Comparison of ENCODE assay signal across 20 cellular contexts in the genomic region with DNA sequence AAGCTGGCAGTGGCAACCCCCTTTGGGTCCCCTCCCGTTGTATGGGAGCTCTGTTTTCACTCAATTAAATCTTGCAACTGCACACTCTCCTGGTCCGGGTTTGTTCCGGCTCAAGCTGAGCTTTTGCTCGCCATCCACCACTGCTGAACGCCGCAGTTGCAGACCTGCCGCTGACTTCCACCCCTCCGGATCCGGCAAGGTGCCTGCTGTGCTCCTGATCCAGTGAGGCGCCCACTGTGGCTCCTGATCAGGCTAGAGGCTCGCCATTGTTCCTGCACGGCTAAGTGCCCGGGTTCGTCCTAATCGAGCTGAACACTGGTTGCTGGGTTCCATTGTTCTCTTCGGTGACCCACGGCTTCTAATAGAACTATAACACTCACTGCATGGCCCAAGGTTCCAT. TPM values are rescaled to one million over a fixed set of nuclear protein-coding genes. Genes with fewer than 3 reads are reported as not detected.
A peak's percentile ranks its signal among the peaks of the same experiment; 100 is the strongest.
DNase-seq lines count a peak whose midpoint lies in the region; ATAC-seq and TF ChIP-seq lines count a peak whose summit lies in the region.
"Had no signal": no experiment of that assay in that cellular context is flagged by ENCODE, and none has a peak within 500 bp of the region (broad histone marks: within the 10 kb centered on the region; RNA-seq: fewer than 3 reads in every experiment).

No MANE protein-coding gene starts in this region.

- no peak overlapping the region for H3K4me3 Mint-ChIP-seq in chondrocyte (ENCODE audit: unreplicated experiment)
- H3K4me3 Mint-ChIP-seq: B cell; CD4-positive, alpha-beta T cell; CD8-positive, alpha-beta T cell had no signal

- no peaks in the 10 kb centered on the region for H3K27me3 Mint-ChIP-seq in chondrocyte (ENCODE audit: low read depth)
- H3K27me3 Mint-ChIP-seq: CD4-positive, alpha-beta T cell had no signal

- H3K9me3 Mint-ChIP-seq in chondrocyte (ENCODE audit: low read depth), result peaks cover 4% of the 10 kb centered on the region
- H3K9me3 Mint-ChIP-seq: CD4-positive, alpha-beta T cell; CD8-positive, alpha-beta T cell had no signal

- WGBS in trophoblast cell (ENCODE audit: extremely low coverage, insufficient coverage, insufficient read length), result no CpG with 5 or more reads among the region's 17 CpGs

- H3K36me3 Mint-ChIP-seq in chondrocyte (ENCODE audit: low read depth), result no peaks in the 10 kb centered on the region
- H3K36me3 Mint-ChIP-seq: CD8-positive, alpha-beta T cell had no signal

- H4K12ac ChIP-seq in trophoblast cell (ENCODE audit: low read depth, low read length), result no peak overlapping the region

- no peaks in the 10 kb centered on the region for H3K27me3 ChIP-seq in trophoblast cell (ENCODE audit: insufficient read depth, low read length)
- no peaks in the 10 kb centered on the region for H3K27me3 ChIP-seq in osteoblast (ENCODE audit: insufficient read depth, low read length)
- H3K27me3 ChIP-seq: BLaER1 treated with 17β-estradiol and CSF1 and Interleukin-3, amounts not matched to agents 10 nM and 100 nM had no signal

- H3K18ac ChIP-seq in trophoblast cell (ENCODE audit: low read length), result no peak overlapping the region

- no peak overlapping the region for H3K14ac ChIP-seq in trophoblast cell (ENCODE audit: low read length)

- H3K79me2 ChIP-seq in trophoblast cell (ENCODE audit: control insufficient read depth, insufficient read depth, low read length, poor library complexity) (no peaks in the 10 kb centered on the region), osteoblast (ENCODE audit: insufficient read depth, low read length) (no peaks in the 10 kb centered on the region)

- H4K8ac ChIP-seq in trophoblast cell (ENCODE audit: low read depth, low read length), result no peak overlapping the region

- no peaks in the 10 kb centered on the region for H4K20me1 ChIP-seq in osteoblast (ENCODE audit: insufficient read depth, low read length)
- H4K20me1 ChIP-seq: BLaER1 treated with 17β-estradiol and CSF1 and Interleukin-3, amounts not matched to agents 10 nM and 100 nM had no signal

- no peak for TF ChIP-seq CTCF in chondrocyte (IDR thresholded peaks at IDR 0.05)
- no peak for TF ChIP-seq CTCF in osteoblast (IDR thresholded peaks at IDR 0.05; ENCODE audit: extremely low read depth, low read depth, low read length)

- H3K27ac Mint-ChIP-seq in chondrocyte (ENCODE audit: unreplicated experiment), result no peak overlapping the region
- H3K27ac Mint-ChIP-seq: B cell; CD4-positive, alpha-beta T cell; CD8-positive, alpha-beta T cell had no signal

- H3K79me1 ChIP-seq in trophoblast cell (ENCODE audit: low read length), result no peaks in the 10 kb centered on the region

- no peaks in the 10 kb centered on the region for H3K4me1 ChIP-seq in trophoblast cell (ENCODE audit: control insufficient read depth in 1 of 2, insufficient read depth in 2 of 2, low read length in 2 of 2)
- peaks cover 7% of the 10 kb centered on the region for H3K4me1 ChIP-seq in osteoblast (ENCODE audit: insufficient read depth, low read length)
- H3K4me1 ChIP-seq: Caco-2 had no signal

- H3K4ac ChIP-seq in trophoblast cell (ENCODE audit: low read depth, low read length), result no peak overlapping the region

- no peak overlapping the region for H4K91ac ChIP-seq in trophoblast cell (ENCODE audit: low read depth, low read length)

- no peaks in the 10 kb centered on the region for H3K36me3 ChIP-seq in trophoblast cell (ENCODE audit: control insufficient read depth in 1 of 2, insufficient read depth in 2 of 2, low read length in 2 of 2)
- no peaks in the 10 kb centered on the region for H3K36me3 ChIP-seq in osteoblast (ENCODE audit: insufficient read depth, low read length)
- H3K36me3 ChIP-seq: BLaER1 treated with 17β-estradiol and CSF1 and Interleukin-3, amounts not matched to agents 10 nM and 100 nM had no signal

- H2BK12ac ChIP-seq in trophoblast cell (ENCODE audit: low read length), result no peak overlapping the region

- no peak overlapping the region for H2AK5ac ChIP-seq in trophoblast cell (ENCODE audit: low read length)

- no peak overlapping the region for H3K4me2 ChIP-seq in trophoblast cell (ENCODE audit: low read length)
- H3K4me2 ChIP-seq in osteoblast (ENCODE audit: insufficient read depth, low read length), result no peak overlapping the region
- H3K4me2 ChIP-seq: A549; BLaER1 treated with 17β-estradiol and CSF1 and Interleukin-3, amounts not matched to agents 10 nM and 100 nM had no signal

- no peak for ATAC-seq in GM18498 (IDR thresholded peaks at IDR 0.05; ENCODE audit: unreplicated experiment)
- ATAC-seq: A549; CD8-positive, alpha-beta T cell; GM12878 had no signal

- H2AFZ ChIP-seq in trophoblast cell (ENCODE audit: insufficient read depth, low read length, poor library complexity) (no peak overlapping the region), osteoblast (ENCODE audit: low read length) (no peak overlapping the region)

- H3K4me1 Mint-ChIP-seq in chondrocyte (ENCODE audit: low read depth), result peaks cover 21% of the 10 kb centered on the region
- H3K4me1 Mint-ChIP-seq: B cell had no signal

- H3K27ac ChIP-seq in trophoblast cell (ENCODE audit: low read depth, low read length), result no peak overlapping the region
- no peak overlapping the region for H3K27ac ChIP-seq in osteoblast (ENCODE audit: low read depth, low read length)
- H3K27ac ChIP-seq: 22Rv1; A549; BLaER1 treated with 17β-estradiol and CSF1 and Interleukin-3, amounts not matched to agents 10 nM and 100 nM; C4-2B had no signal

- no peak overlapping the region for H2BK120ac ChIP-seq in trophoblast cell (ENCODE audit: insufficient read depth, low read length, poor library complexity)

- H3K9me3 ChIP-seq in trophoblast cell (ENCODE audit: insufficient read depth, low read depth, low read length) (no peaks in the 10 kb centered on the region), osteoblast (ENCODE audit: low read depth, low read length) (no peaks in the 10 kb centered on the region)
- H3K9me3 ChIP-seq: A549; BLaER1 treated with 17β-estradiol and CSF1 and Interleukin-3, amounts not matched to agents 10 nM and 100 nM; Caco-2 had no signal

- no peak overlapping the region for H2BK5ac ChIP-seq in trophoblast cell (ENCODE audit: low read depth, low read length, poor library complexity)

- DNase-seq in NCI-H146 (lab: John Stamatoyannopoulos, UW) (peak; percentile 64), NCI-H69 (lab: John Stamatoyannopoulos, UW) (peak; percentile 76), chondrocyte (ENCODE audit: low spot score) (peak; percentile 87), trophoblast cell (no peak), osteoblast (ENCODE audit: insufficient read length, low spot score, missing footprints) (no peak), NCI-H1105 (lab: John Stamatoyannopoulos, UW) (no peak)
- DNase-seq: AML-193; Caco-2; Calu3; CD4-positive, alpha-beta T cell; CD8-positive, alpha-beta T cell; DMS79 treated with DMSO at 0.1 percent for 48 hours; GF-D8 had no signal

- H3K4me3 ChIP-seq in trophoblast cell (ENCODE audit: low read depth, low read length) (peak overlapping the region; percentile 44), osteoblast (ENCODE audit: insufficient read depth, low read length) (no peak overlapping the region)
- H3K4me3 ChIP-seq: A549; BLaER1 treated with 17β-estradiol and CSF1 and Interleukin-3, amounts not matched to agents 10 nM and 100 nM; GM12878 had no signal

- H3K23ac ChIP-seq in trophoblast cell (ENCODE audit: low read length), result no peak overlapping the region

- no peak overlapping the region for H3K9ac ChIP-seq in trophoblast cell (ENCODE audit: low read length)
- H3K9ac ChIP-seq: BLaER1 treated with 17β-estradiol and CSF1 and Interleukin-3, amounts not matched to agents 10 nM and 100 nM had no signal

RNA-seq across cellular contexts. Expression of a gene that starts 22.8 kb away (rescaled TPM):
- total RNA-seq in chondrocyte (8.7 to 23.1 TPM (median 23.1 TPM) in 3 replicates), osteoblast (13.8 and 16.5 TPM in 2 replicates)
- polyA plus RNA-seq in trophoblast cell (2013), result 2.3 and 2.5 TPM in 2 replicates
- total RNA-seq: Caco-2 had no signal

Comparison
In these comparisons a context has a peak if more than half of its experiments do, and no peak if none do; other contexts are left out.
1. DNase-seq: peak in NCI-H146 (single experiment), NCI-H69 (single experiment) and chondrocyte (single experiment); none in trophoblast cell (0 of 2), osteoblast (single experiment) and NCI-H1105 (single experiment).